Comparison of ENCODE assay signal across 8 cellular contexts in the genomic region with DNA sequence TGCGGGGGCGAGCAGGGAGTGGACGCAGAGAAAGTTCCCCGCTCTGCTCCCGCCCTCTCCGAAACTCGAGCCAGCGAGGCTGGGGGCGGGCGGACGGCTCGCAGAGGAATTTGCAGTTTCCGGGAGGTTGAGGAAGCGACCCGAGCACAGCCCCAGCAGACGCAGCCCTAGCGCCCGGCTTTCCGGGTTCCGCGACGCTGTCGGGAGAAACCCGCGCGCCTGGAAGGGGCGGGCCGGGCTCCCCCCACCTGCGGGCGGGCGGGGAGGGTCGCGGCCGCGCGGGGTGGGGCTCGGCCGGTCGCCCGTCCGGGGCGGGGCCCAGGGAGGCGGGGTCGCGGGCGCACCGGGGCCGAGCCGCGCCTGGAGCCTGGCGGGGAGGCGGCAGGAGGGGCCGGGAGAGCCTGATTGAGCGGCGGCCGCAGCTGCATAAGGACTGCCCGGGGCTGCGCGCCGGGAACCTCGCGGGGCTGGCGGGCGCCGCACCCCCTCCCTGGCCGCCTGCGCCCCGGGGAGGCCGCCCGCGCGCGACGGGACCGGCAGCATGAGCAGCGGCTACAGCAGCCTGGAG. TPM values are rescaled to one million over a fixed set of nuclear protein-coding genes. Genes with fewer than 3 reads are reported as not detected.
DNase-seq lines count a peak whose midpoint lies in the region; ATAC-seq and TF ChIP-seq lines count a peak whose summit lies in the region.

Gene RASSF3, plus strand, starts transcription at position 404 of the 568 bp plus-strand sequence. Its CDS starts 138 bp downstream, at position 542.

- H3K4me2 ChIP-seq in DOHH2 (ENCODE audit: low read length), result peak within 1 kb of the TSS; percentile 78

- H3K4me3 Mint-ChIP-seq in activated naive CD8-positive, alpha-beta T cell treated with anti-CD3 and anti-CD28 coated beads, Interleukin-2, amount 50 U/mL, for 24 hours, result peak within 1 kb of the TSS; percentile 95

- H3K9me3 Mint-ChIP-seq in activated naive CD8-positive, alpha-beta T cell treated with anti-CD3 and anti-CD28 coated beads, Interleukin-2, amount 50 U/mL, for 24 hours, result no peaks in the 10 kb centered on the region

- intact Hi-C loops in heart right ventricle (cut with DNase I), result loop anchor here (2.0 to 10.0 kb wide), 10 partner anchors 43 to 87 kb away; no protein-coding TSS in a partner anchor

- H3K27me3 Mint-ChIP-seq in activated naive CD8-positive, alpha-beta T cell treated with anti-CD3 and anti-CD28 coated beads, Interleukin-2, amount 50 U/mL, for 24 hours, result no peaks in the 10 kb centered on the region

- H3K79me2 ChIP-seq in DOHH2 (ENCODE audit: control insufficient read depth, low read length), result peaks cover 56% of the 10 kb centered on the region

- H3K4me1 Mint-ChIP-seq in activated naive CD8-positive, alpha-beta T cell treated with anti-CD3 and anti-CD28 coated beads, Interleukin-2, amount 50 U/mL, for 24 hours, result peaks cover 37% of the 10 kb centered on the region

- DNase-seq in T follicular helper cell (ENCODE audit: low read depth) (peak; percentile 69), heart right ventricle (peak; percentile 77 to 81), pulmonary artery endothelial cell (ENCODE audit: low read depth, low spot score) (no peak), NCI-H446 treated with DMSO at 0.1 percent for 48 hours (lab: John Stamatoyannopoulos, UW) (no peak)
- DNase-seq in activated naive CD8-positive, alpha-beta T cell treated with anti-CD3 and anti-CD28 coated beads, Interleukin-2, amount 50 U/mL, for 24 hours, result peak; percentile 78

- H3K36me3 Mint-ChIP-seq in activated naive CD8-positive, alpha-beta T cell treated with anti-CD3 and anti-CD28 coated beads, Interleukin-2, amount 50 U/mL, for 24 hours (ENCODE audit: low read depth), result peaks cover 12% of the 10 kb centered on the region

- no peak for TF ChIP-seq CTCF in DOHH2 (IDR thresholded peaks at IDR 0.05; ENCODE audit: low read depth, low read length, poor library complexity, severe bottlenecking)
- no peak for TF ChIP-seq CTCF in heart right ventricle (IDR thresholded peaks at IDR 0.05)

- peak; percentile 52 for ATAC-seq in GM21526 (IDR thresholded peaks at IDR 0.05; ENCODE audit: low FRiP score, unreplicated experiment)
- peak; percentile 77 for ATAC-seq in activated naive CD8-positive, alpha-beta T cell treated with anti-CD3 and anti-CD28 coated beads, Interleukin-2, amount 50 U/mL, for 24 hours
- ATAC-seq in heart right ventricle, result peak; percentile 76 to 92 (median 86)

- H3K9me3 ChIP-seq in DOHH2 (ENCODE audit: control insufficient read depth, insufficient read depth, low read length), result no peaks in the 10 kb centered on the region
- no peaks in the 10 kb centered on the region for H3K9me3 ChIP-seq in heart right ventricle

- 0% methylated on average over 47 to 76 of the region's 76 CpGs for WGBS in heart right ventricle, 2 donors

- H3K36me3 ChIP-seq in DOHH2 (ENCODE audit: control insufficient read depth, low read length) (peaks cover 37% of the 10 kb centered on the region), heart right ventricle (peaks cover 0 to 14% (median 0%) of the 10 kb centered on the region in 9 donors)

- peak within 1 kb of the TSS; percentile 88 for H3K27ac Mint-ChIP-seq in activated naive CD8-positive, alpha-beta T cell treated with anti-CD3 and anti-CD28 coated beads, Interleukin-2, amount 50 U/mL, for 24 hours

- H3K4me3 ChIP-seq in DOHH2 (ENCODE audit: low read length) (peak within 1 kb of the TSS; percentile 91), heart right ventricle (peak within 1 kb of the TSS; percentile 63 to 99 (median 90))

- H3K4me1 ChIP-seq in DOHH2 (ENCODE audit: control insufficient read depth, low read length) (peaks cover 48% of the 10 kb centered on the region), heart right ventricle (peaks cover 0 to 40% (median 31%) of the 10 kb centered on the region in 9 donors)

- peak; percentile 39; the same call in 1 of the 2 replicates for TF ChIP-seq EP300 in Ishikawa (IDR thresholded peaks at IDR 0.05; ENCODE audit: borderline replicate concordance)

- no peaks in the 10 kb centered on the region for H3K9me2 ChIP-seq in DOHH2 (replicated peaks; ENCODE audit: control insufficient read depth, low read length)

- H3K27me3 ChIP-seq in DOHH2 (ENCODE audit: control insufficient read depth, low read length) (no peaks in the 10 kb centered on the region), heart right ventricle (no peaks in the 10 kb centered on the region)

- H4K20me1 ChIP-seq in DOHH2 (ENCODE audit: control insufficient read depth, insufficient read depth, low read depth, low read length), result no peaks in the 10 kb centered on the region

- H3K27ac ChIP-seq in DOHH2 (ENCODE audit: low read depth, low read length) (peak within 1 kb of the TSS; percentile 89), heart right ventricle (peak within 1 kb of the TSS; percentile 87 to 99 (median 96))

- TF ChIP-seq RAD21 in Ishikawa (IDR thresholded peaks at IDR 0.05; ENCODE audit: low read depth), result no peak

- peaks cover 31% of the 10 kb centered on the region for H3F3A ChIP-seq in DOHH2 (ENCODE audit: control insufficient read depth, insufficient read depth)

TF ChIP-seq in Ishikawa, 13 proteins besides CTCF, POLR2A, EP300 and RAD21:
- TF ChIP-seq TAF1 (IDR thresholded peaks at IDR 0.05; ENCODE audit: low read depth), result peak; percentile 55
- 0 out of 2 replicates have a peak, but pooled peaks have one; percentile 13 for TF ChIP-seq FOXM1 (IDR thresholded peaks at IDR 0.05; ENCODE audit: borderline replicate concordance, low read depth)
- TF ChIP-seq TCF12 (IDR thresholded peaks at IDR 0.05; ENCODE audit: low read depth), result peak; percentile 30; the same call in 1 of the 2 replicates
- TF ChIP-seq MAX (IDR thresholded peaks at IDR 0.05), result no peak
- peak; percentile 99 for TF ChIP-seq ZBTB7A (IDR thresholded peaks at IDR 0.05; ENCODE audit: low read depth)
- TF ChIP-seq, protein P1, sequence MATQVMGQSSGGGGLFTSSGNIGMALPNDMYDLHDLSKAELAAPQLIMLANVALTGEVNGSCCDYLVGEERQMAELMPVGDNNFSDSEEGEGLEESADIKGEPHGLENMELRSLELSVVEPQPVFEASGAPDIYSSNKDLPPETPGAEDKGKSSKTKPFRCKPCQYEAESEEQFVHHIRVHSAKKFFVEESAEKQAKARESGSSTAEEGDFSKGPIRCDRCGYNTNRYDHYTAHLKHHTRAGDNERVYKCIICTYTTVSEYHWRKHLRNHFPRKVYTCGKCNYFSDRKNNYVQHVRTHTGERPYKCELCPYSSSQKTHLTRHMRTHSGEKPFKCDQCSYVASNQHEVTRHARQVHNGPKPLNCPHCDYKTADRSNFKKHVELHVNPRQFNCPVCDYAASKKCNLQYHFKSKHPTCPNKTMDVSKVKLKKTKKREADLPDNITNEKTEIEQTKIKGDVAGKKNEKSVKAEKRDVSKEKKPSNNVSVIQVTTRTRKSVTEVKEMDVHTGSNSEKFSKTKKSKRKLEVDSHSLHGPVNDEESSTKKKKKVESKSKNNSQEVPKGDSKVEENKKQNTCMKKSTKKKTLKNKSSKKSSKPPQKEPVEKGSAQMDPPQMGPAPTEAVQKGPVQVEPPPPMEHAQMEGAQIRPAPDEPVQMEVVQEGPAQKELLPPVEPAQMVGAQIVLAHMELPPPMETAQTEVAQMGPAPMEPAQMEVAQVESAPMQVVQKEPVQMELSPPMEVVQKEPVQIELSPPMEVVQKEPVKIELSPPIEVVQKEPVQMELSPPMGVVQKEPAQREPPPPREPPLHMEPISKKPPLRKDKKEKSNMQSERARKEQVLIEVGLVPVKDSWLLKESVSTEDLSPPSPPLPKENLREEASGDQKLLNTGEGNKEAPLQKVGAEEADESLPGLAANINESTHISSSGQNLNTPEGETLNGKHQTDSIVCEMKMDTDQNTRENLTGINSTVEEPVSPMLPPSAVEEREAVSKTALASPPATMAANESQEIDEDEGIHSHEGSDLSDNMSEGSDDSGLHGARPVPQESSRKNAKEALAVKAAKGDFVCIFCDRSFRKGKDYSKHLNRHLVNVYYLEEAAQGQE (IDR thresholded peaks at IDR 0.05; ENCODE audit: low read depth), result no peak
- peak; percentile 21; the same call in 1 of the 2 replicates for TF ChIP-seq YY1 (IDR thresholded peaks at IDR 0.05; ENCODE audit: low read depth)
- peak; percentile 28; the same call in 1 of the 2 replicates for TF ChIP-seq NFIC (IDR thresholded peaks at IDR 0.05)
- TF ChIP-seq CREB1 (IDR thresholded peaks at IDR 0.05; ENCODE audit: low read depth), result no peak
- TF ChIP-seq, protein P2, sequence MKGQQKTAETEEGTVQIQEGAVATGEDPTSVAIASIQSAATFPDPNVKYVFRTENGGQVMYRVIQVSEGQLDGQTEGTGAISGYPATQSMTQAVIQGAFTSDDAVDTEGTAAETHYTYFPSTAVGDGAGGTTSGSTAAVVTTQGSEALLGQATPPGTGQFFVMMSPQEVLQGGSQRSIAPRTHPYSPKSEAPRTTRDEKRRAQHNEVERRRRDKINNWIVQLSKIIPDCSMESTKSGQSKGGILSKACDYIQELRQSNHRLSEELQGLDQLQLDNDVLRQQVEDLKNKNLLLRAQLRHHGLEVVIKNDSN (IDR thresholded peaks at IDR 0.05), result no peak
- TF ChIP-seq TEAD4 (IDR thresholded peaks at IDR 0.05), result peak; percentile 45; the same call in 1 of the 2 replicates
- no peak for TF ChIP-seq CEBPB (IDR thresholded peaks at IDR 0.05)
- TF ChIP-seq EGR1 (IDR thresholded peaks at IDR 0.05), result no peak; the same call in 1 of the 2 replicates

RNA-seq across cellular contexts. Expression of gene RASSF3, which starts in this region (rescaled TPM):
- 100 to 1,000 TPM in 3 of 10 donors, 10 to 100 TPM in 7; 55.1 to 159 (median 89.3) TPM for total RNA-seq in heart right ventricle
- polyA plus RNA-seq in heart right ventricle, result 10 to 100 TPM; 21.6 to 35.8 TPM
- 45.2 and 59.0 TPM in 2 replicates for total RNA-seq in pulmonary artery endothelial cell

Comparison
In these comparisons a context has a peak if more than half of its experiments do, and no peak if none do; other contexts are left out.
1. DNase-seq: peak in T follicular helper cell (single experiment), activated naive CD8-positive, alpha-beta T cell treated with anti-CD3 and anti-CD28 coated beads, Interleukin-2, amount 50 U/mL, for 24 hours (single experiment) and heart right ventricle (2 of 2); none in pulmonary artery endothelial cell (single experiment) and NCI-H446 treated with DMSO at 0.1 percent for 48 hours (single experiment).
2. Peak in every context shown above with its lines, with median percentiles within 50 percentile points of each other: ATAC-seq.